14 cellular contexts compared by ENCODE assay signal in the genomic region with DNA sequence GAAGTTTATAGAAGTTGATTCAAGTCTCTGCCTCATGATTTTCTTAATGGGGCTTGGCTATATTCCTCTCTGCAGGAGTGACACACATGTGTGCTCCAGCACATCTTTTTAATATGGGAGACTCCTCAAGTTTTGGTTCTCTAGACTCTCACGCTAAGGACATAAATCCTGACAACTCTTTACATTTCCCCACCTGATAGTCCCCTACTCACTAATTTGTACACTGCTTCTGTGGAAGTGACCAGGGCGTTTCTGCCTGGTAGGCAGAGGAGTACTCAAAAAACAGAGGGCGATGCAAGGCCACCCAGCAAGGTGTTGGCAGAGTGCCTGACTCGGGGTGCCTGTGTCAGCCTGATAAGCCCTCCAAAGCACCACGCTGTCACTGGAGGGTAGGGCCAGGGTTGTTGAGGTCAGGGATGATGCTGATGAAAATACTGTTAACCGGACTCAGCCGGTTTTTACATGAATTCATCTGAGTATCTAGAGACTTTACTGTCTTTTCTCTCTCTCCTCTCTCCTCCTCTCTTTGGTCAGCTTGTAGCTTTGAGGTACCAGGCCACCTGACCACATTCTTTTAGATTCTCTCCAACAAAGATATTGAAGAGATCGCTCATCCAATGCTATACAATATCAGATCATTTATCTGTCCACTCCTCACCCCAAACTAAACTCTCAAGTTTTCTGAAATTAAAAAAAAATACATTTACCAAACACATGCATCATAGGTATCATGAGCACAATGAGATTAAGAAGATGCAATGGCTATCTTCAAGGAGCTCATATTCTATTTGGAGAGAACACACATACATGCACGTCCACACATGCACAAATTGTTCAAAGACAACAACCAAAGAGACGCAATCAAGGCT.
DNase-seq lines count a peak whose midpoint lies in the region; ATAC-seq and TF ChIP-seq lines count a peak whose summit lies in the region.
"Had no signal": no experiment of that assay in that cellular context is flagged by ENCODE, and none has a peak within 500 bp of the region (broad histone marks: within the 10 kb centered on the region; RNA-seq: fewer than 3 reads in every experiment).

No MANE protein-coding gene starts in this region.

- no peaks in the 10 kb centered on the region for H3K36me3 Mint-ChIP-seq in glutamatergic neuron (ENCODE audit: unreplicated experiment)
- no peaks in the 10 kb centered on the region for H3K36me3 Mint-ChIP-seq in nephron (ENCODE audit: low read depth)
- no peaks in the 10 kb centered on the region for H3K36me3 Mint-ChIP-seq in activated CD8-positive, alpha-beta T cell treated with anti-CD3 and anti-CD28 coated beads, Interleukin-2, amount 10 ng/mL, durations not matched to agents 7 days and 5 days (ENCODE audit: low read depth)
- no peaks in the 10 kb centered on the region for H3K36me3 Mint-ChIP-seq in activated T-helper 17 cell treated with anti-CD3 and anti-CD28 coated beads, Interleukin-2, amount 50 U/mL, for 72 hours (ENCODE audit: low read depth)
- H3K36me3 Mint-ChIP-seq: naive B cell had no signal

- H3K9me3 Mint-ChIP-seq in glutamatergic neuron (ENCODE audit: unreplicated experiment) (peaks cover 5% of the 10 kb centered on the region), nephron (no peaks in the 10 kb centered on the region)
- no peaks in the 10 kb centered on the region for H3K9me3 Mint-ChIP-seq in activated CD8-positive, alpha-beta T cell treated with anti-CD3 and anti-CD28 coated beads, Interleukin-2, amount 10 ng/mL, durations not matched to agents 7 days and 5 days (ENCODE audit: insufficient read depth)
- no peaks in the 10 kb centered on the region for H3K9me3 Mint-ChIP-seq in activated T-helper 17 cell treated with anti-CD3 and anti-CD28 coated beads, Interleukin-2, amount 50 U/mL, for 72 hours
- H3K9me3 Mint-ChIP-seq: activated naive CD4-positive, alpha-beta T cell treated with anti-CD3 and anti-CD28 coated beads for 36 hours; naive B cell had no signal

- H3K36me3 ChIP-seq in right atrium auricular region (no peaks in the 10 kb centered on the region), uterus (no peaks in the 10 kb centered on the region)

- H3K4me3 ChIP-seq in right atrium auricular region (no peak overlapping the region), uterus (no peak overlapping the region)

- H3K4me3 Mint-ChIP-seq in glutamatergic neuron (ENCODE audit: unreplicated experiment) (peak overlapping the region; percentile 2), nephron (no peak overlapping the region)
- H3K4me3 Mint-ChIP-seq in activated CD8-positive, alpha-beta T cell treated with anti-CD3 and anti-CD28 coated beads, Interleukin-2, amount 10 ng/mL, durations not matched to agents 7 days and 5 days = no peak overlapping the region
- H3K4me3 Mint-ChIP-seq in activated T-helper 17 cell treated with anti-CD3 and anti-CD28 coated beads, Interleukin-2, amount 50 U/mL, for 72 hours = no peak overlapping the region
- H3K4me3 Mint-ChIP-seq: activated naive CD4-positive, alpha-beta T cell treated with anti-CD3 and anti-CD28 coated beads for 36 hours; naive B cell had no signal

- ATAC-seq in Right ventricle myocardium inferior = peak; percentile 65
- ATAC-seq in activated CD8-positive, alpha-beta T cell treated with anti-CD3 and anti-CD28 coated beads, Interleukin-2, amount 10 ng/mL, durations not matched to agents 7 days and 5 days = no peak
- no peak for ATAC-seq in activated T-helper 17 cell treated with anti-CD3 and anti-CD28 coated beads, Interleukin-2, amount 50 U/mL, for 72 hours (replicated peaks)
- ATAC-seq: activated CD4-positive, CD25-positive, alpha-beta regulatory T cell treated with anti-CD3 and anti-CD28 coated beads, Interleukin-2, amount 50 U/mL, for 24 hours had no signal

- no peak for TF ChIP-seq POLR2A in uterus (IDR thresholded peaks at IDR 0.05)

- H3K27me3 Mint-ChIP-seq in glutamatergic neuron (ENCODE audit: unreplicated experiment) = peaks cover 11% of the 10 kb centered on the region
- H3K27me3 Mint-ChIP-seq in nephron (ENCODE audit: low read depth) = no peaks in the 10 kb centered on the region
- peaks cover 2% of the 10 kb centered on the region for H3K27me3 Mint-ChIP-seq in activated CD8-positive, alpha-beta T cell treated with anti-CD3 and anti-CD28 coated beads, Interleukin-2, amount 10 ng/mL, durations not matched to agents 7 days and 5 days (ENCODE audit: low read depth)
- no peaks in the 10 kb centered on the region for H3K27me3 Mint-ChIP-seq in activated T-helper 17 cell treated with anti-CD3 and anti-CD28 coated beads, Interleukin-2, amount 50 U/mL, for 72 hours

- H3K4me1 ChIP-seq in right atrium auricular region (peaks cover 0 to 22% of the 10 kb centered on the region in 2 donors), uterus (peaks cover 0 to 7% of the 10 kb centered on the region in 2 donors)

- CTCF ChIA-PET in activated CD8-positive, alpha-beta T cell treated with anti-CD3 and anti-CD28 coated beads, Interleukin-2, amount 10 ng/mL, durations not matched to agents 7 days and 5 days (lab: Charles Lee) = interaction anchor here (0.9 to 1.2 kb wide), 4 partner anchors 13 to 134 kb away, joined by 3 to 4 read pairs (median 3); no protein-coding TSS in a partner anchor

- intact Hi-C loops in Right ventricle myocardium inferior (cut with DNase I) (no loop called here), uterus (cut with DNase I; ENCODE audit: low total_unique reads) (no loop called here)

- H3K27ac Mint-ChIP-seq in glutamatergic neuron (ENCODE audit: unreplicated experiment) (peak overlapping the region; percentile 98), nephron (peak overlapping the region; percentile 26 to 48 (median 48))
- H3K27ac Mint-ChIP-seq in activated CD8-positive, alpha-beta T cell treated with anti-CD3 and anti-CD28 coated beads, Interleukin-2, amount 10 ng/mL, durations not matched to agents 7 days and 5 days = no peak overlapping the region
- H3K27ac Mint-ChIP-seq in activated T-helper 17 cell treated with anti-CD3 and anti-CD28 coated beads, Interleukin-2, amount 50 U/mL, for 72 hours = no peak overlapping the region
- H3K27ac Mint-ChIP-seq: activated naive CD4-positive, alpha-beta T cell treated with anti-CD3 and anti-CD28 coated beads for 36 hours had no signal

- H3K27me3 ChIP-seq in right atrium auricular region (no peaks in the 10 kb centered on the region), uterus (no peaks in the 10 kb centered on the region)

- H3K4me1 Mint-ChIP-seq in glutamatergic neuron (ENCODE audit: low read depth, unreplicated experiment) (peaks cover 34% of the 10 kb centered on the region), nephron (peaks cover 75% of the 10 kb centered on the region)
- peaks cover 31% of the 10 kb centered on the region for H3K4me1 Mint-ChIP-seq in activated CD8-positive, alpha-beta T cell treated with anti-CD3 and anti-CD28 coated beads, Interleukin-2, amount 10 ng/mL, durations not matched to agents 7 days and 5 days (ENCODE audit: low read depth)
- peaks cover 34% of the 10 kb centered on the region for H3K4me1 Mint-ChIP-seq in activated T-helper 17 cell treated with anti-CD3 and anti-CD28 coated beads, Interleukin-2, amount 50 U/mL, for 72 hours

- TF ChIP-seq CTCF in right atrium auricular region (IDR thresholded peaks at IDR 0.05) (no peak), glutamatergic neuron (IDR thresholded peaks at IDR 0.05; ENCODE audit: partially characterized antibody, unreplicated experiment) (no peak), nephron (IDR thresholded peaks at IDR 0.05; ENCODE audit: unreplicated experiment in 3 of 3) (no peak), uterus (IDR thresholded peaks at IDR 0.05) (no peak)

- no peaks in the 10 kb centered on the region for H3K9me3 ChIP-seq in right atrium auricular region
- no peaks in the 10 kb centered on the region for H3K9me3 ChIP-seq in uterus

- no peak overlapping the region for H3K27ac ChIP-seq in right atrium auricular region
- H3K27ac ChIP-seq in uterus = peak overlapping the region; percentile 58 to 71

- DNase-seq in Right ventricle myocardium inferior (ENCODE audit: missing footprints) (peak; percentile 71), right atrium auricular region (ENCODE audit: low spot score) (no peak), glutamatergic neuron (no peak), uterus (peak in 1 of 2 donors; percentile 41), GM19240 (ENCODE audit: insufficient read length, low spot score) (no peak)
- DNase-seq in activated CD8-positive, alpha-beta T cell treated with anti-CD3 and anti-CD28 coated beads, Interleukin-2, amount 10 ng/mL, durations not matched to agents 7 days and 5 days = no peak
- DNase-seq: activated CD8-positive, alpha-beta memory T cell treated with anti-CD3 and anti-CD28 coated beads, Interleukin-2, amount 50 U/mL, for 48 hours; activated naive CD4-positive, alpha-beta T cell treated with anti-CD3 and anti-CD28 coated beads for 36 hours; Calu3; MV-4-11; naive B cell had no signal

- POLR2A ChIA-PET in activated CD8-positive, alpha-beta T cell treated with anti-CD3 and anti-CD28 coated beads, Interleukin-2, amount 10 ng/mL, durations not matched to agents 7 days and 5 days (lab: Charles Lee) = no interaction called here

Comparison
In these comparisons a context has a peak if more than half of its experiments do, and no peak if none do; other contexts are left out.
1. H3K27ac ChIP-seq: peak in uterus (2 of 2); none in right atrium auricular region (0 of 2).
2. H3K27ac Mint-ChIP-seq: peak in glutamatergic neuron (single experiment) and nephron (3 of 3); none in activated CD8-positive, alpha-beta T cell treated with anti-CD3 and anti-CD28 coated beads, Interleukin-2, amount 10 ng/mL, durations not matched to agents 7 days and 5 days (single experiment) and activated T-helper 17 cell treated with anti-CD3 and anti-CD28 coated beads, Interleukin-2, amount 50 U/mL, for 72 hours (single experiment).